18 cellular contexts compared by ENCODE assay signal in the genomic region with DNA sequence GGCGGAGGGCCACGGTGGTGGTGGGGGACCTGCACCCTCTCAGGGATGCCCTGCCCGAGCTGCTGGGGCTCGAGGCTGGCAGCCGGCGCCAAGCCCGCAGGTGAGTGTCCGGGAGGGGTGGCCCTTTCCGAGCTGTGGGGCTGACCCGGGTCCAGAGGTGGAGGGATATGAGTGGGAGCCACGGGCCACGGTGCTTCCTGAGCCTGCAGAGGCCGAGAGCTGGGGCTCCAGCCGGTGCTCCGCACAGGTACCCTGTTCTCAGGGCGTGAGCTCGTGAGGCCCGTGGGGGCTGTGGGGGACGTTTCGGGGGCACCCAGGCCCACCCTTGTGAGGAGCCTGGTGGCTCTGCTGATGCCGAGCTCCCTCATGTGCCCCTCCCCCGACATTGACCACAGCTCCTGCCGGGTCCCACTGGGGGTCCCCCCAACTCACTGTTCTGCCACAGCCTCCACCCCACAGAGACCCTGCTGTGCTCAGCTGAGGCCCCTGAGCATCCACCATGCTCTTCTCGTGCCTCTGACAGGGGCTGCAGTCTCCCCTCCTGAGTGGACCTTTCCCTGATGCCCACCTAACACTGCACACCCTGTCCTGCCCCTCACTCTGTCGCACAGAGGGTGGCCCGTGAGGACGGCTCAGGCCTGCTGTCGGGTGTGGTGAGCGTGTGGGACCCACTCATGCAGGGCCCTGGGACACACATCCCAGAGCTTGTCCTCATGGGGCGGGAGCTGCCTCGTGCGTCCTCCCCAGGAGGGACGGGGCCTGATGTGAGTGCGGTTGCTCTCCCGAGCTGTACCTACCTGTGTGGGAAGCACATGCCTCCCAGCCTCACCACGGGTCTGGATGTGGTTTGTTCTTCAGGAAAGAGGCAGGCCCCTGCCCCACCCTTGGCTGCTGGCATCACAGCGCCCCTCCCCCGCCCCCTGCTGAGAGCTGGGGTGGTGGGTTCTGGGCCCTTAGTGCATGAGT. TPM values are rescaled to one million over a fixed set of nuclear protein-coding genes. Genes with fewer than 3 reads are reported as not detected.
DNase-seq lines count a peak whose midpoint lies in the region; ATAC-seq, FAIRE-seq and TF ChIP-seq lines count a peak whose summit lies in the region.
"Had no signal": no experiment of that assay in that cellular context is flagged by ENCODE, and none has a peak within 500 bp of the region (broad histone marks: within the 10 kb centered on the region; RNA-seq: fewer than 3 reads in every experiment).

No MANE protein-coding gene starts in this region.

- ATAC-seq in HepG2 = no peak; the same call in 1 of the 3 replicates
- peak; percentile 5 for ATAC-seq in gastroesophageal sphincter
- no peak for ATAC-seq in HG02588 (IDR thresholded peaks at IDR 0.05; ENCODE audit: unreplicated experiment)

- H3K79me2 ChIP-seq in HepG2 (ENCODE audit: insufficient read depth, low read length) = peaks cover 11% of the 10 kb centered on the region

- H3K27me3 Mint-ChIP-seq in activated CD4-positive, alpha-beta memory T cell treated with anti-CD3 and anti-CD28 coated beads for 36 hours = no peaks in the 10 kb centered on the region
- H3K27me3 Mint-ChIP-seq: activated naive CD8-positive, alpha-beta T cell treated with anti-CD3 and anti-CD28 coated beads, Interleukin-2, amount 50 U/mL, for 24 hours; CD8-positive, alpha-beta memory T cell had no signal

- no peak overlapping the region for H2AFZ ChIP-seq in HepG2 (ENCODE audit: low read length)

- peaks cover 2 to 19% (median 5%) of the 10 kb centered on the region in 4 donors for H3K4me1 ChIP-seq in liver (ENCODE audit: control insufficient read depth in 4 of 4, insufficient read depth in 4 of 4, low read length in 3 of 4)
- H3K4me1 ChIP-seq in HepG2 (ENCODE audit: insufficient read depth, low read length) = peaks cover 11% of the 10 kb centered on the region
- peaks cover 0 to 98% (median 27%) of the 10 kb centered on the region in 3 donors for H3K4me1 ChIP-seq in gastroesophageal sphincter
- H3K4me1 ChIP-seq in neutrophil (ENCODE audit: control insufficient read depth in 1 of 2, insufficient read depth in 1 of 2, low read depth in 1 of 2, low read length in 1 of 2) = peaks cover 68 to 71% of the 10 kb centered on the region in 2 experiments
- peaks cover 23% of the 10 kb centered on the region for H3K4me1 ChIP-seq in vagina
- H3K4me1 ChIP-seq: SJCRH30 had no signal

- intact Hi-C loops in HepG2 (cut with micrococcal nuclease; ENCODE audit: unreplicated experiment) = no loop called here
- intact Hi-C loops in vagina (cut with DNase I) = no loop called here
- intact Hi-C loops in activated CD4-positive, alpha-beta memory T cell treated with anti-CD3 and anti-CD28 coated beads for 36 hours (cut with micrococcal nuclease) = no loop called here

- H3K9me3 Mint-ChIP-seq in activated CD4-positive, alpha-beta memory T cell treated with anti-CD3 and anti-CD28 coated beads for 36 hours = no peaks in the 10 kb centered on the region
- H3K9me3 Mint-ChIP-seq: activated naive CD8-positive, alpha-beta T cell treated with anti-CD3 and anti-CD28 coated beads, Interleukin-2, amount 50 U/mL, for 24 hours; activated T-helper 1 cell treated with anti-CD3 and anti-CD28 coated beads, Interleukin-12 subunit alpha, Interleukin-12 subunit beta, Interleukin-2, Interleukin-4 antibody, amounts not matched to agents 30 ng/mL and 10 ng/mL and 1 ng/mL, durations not matched to agents 14 hours and 24 hours and 36 hours; CD8-positive, alpha-beta memory T cell had no signal

- no TSS peak for BruUV-seq in HepG2 (replicated peaks; lab: Mats Ljungman, UMichigan)

- no peak for FAIRE-seq in HepG2 (lab: Jason Lieb, UNC)
- FAIRE-seq: A204.1, H1 had no signal

- H3K4me2 ChIP-seq in HepG2 (ENCODE audit: low read depth, low read length) = no peak overlapping the region

- TF ChIP-seq CTCF in liver (IDR thresholded peaks at IDR 0.05; ENCODE audit: low read depth, low read length, missing input control) (no peak), HepG2 (CRISPR knock-in tag; IDR thresholded peaks at IDR 0.05) (no peak), gastroesophageal sphincter (IDR thresholded peaks at IDR 0.05) (no peak), neutrophil (IDR thresholded peaks at IDR 0.05) (peak; percentile 29), vagina (IDR thresholded peaks at IDR 0.05) (no peak)

- in situ Hi-C loops in HepG2 (cut with HindIII; ENCODE audit: extremely low pct_ligation_motif_present, low pct_unique_long_range_greater_than_20kb) = no loop called here

- peaks cover 14% of the 10 kb centered on the region for H3K36me3 Mint-ChIP-seq in activated CD4-positive, alpha-beta memory T cell treated with anti-CD3 and anti-CD28 coated beads for 36 hours

- DNase-seq in HepG2 (ENCODE audit: low spot score) = no peak
- no peak for DNase-seq in vagina (ENCODE audit: extremely low spot score in 2 of 2)
- no peak for DNase-seq in medulla oblongata (ENCODE audit: extremely low spot score)
- DNase-seq in activated CD4-positive, alpha-beta memory T cell treated with anti-CD3 and anti-CD28 coated beads for 36 hours = no peak
- DNase-seq: CD8-positive, alpha-beta memory T cell; kidney glomerular epithelial cell; NCI-H1436 treated with DMSO at 0.1 percent for 48 hours; SJCRH30; T1000 had no signal

- TF ChIP-seq RAD21 in liver (IDR thresholded peaks at IDR 0.05) = no peak
- TF ChIP-seq RAD21 in HepG2 (CRISPR knock-in tag; IDR thresholded peaks at IDR 0.05) = no peak

- H3K9me3 ChIP-seq in liver (ENCODE audit: control insufficient read depth in 4 of 4, low read length in 3 of 4) = no peaks in the 10 kb centered on the region
- H3K9me3 ChIP-seq in HepG2 (ENCODE audit: low read length) = no peaks in the 10 kb centered on the region
- H3K9me3 ChIP-seq in gastroesophageal sphincter = no peaks in the 10 kb centered on the region
- no peaks in the 10 kb centered on the region for H3K9me3 ChIP-seq in neutrophil
- no peaks in the 10 kb centered on the region for H3K9me3 ChIP-seq in vagina
- H3K9me3 ChIP-seq: SJCRH30, suprapubic skin had no signal

- CTCF ChIA-PET in HepG2 (lab: Yijun Ruan, JAX; ENCODE audit: low intra/inter-chr PET ratio, low total read pairs) = no interaction called here
- CTCF ChIA-PET in activated CD4-positive, alpha-beta memory T cell treated with anti-CD3 and anti-CD28 coated beads for 36 hours (lab: Charles Lee) = interaction anchor here (0.6 to 8.5 kb wide), 4 partner anchors 18 to 464 kb away, joined by 3 to 63 read pairs (median 4); no protein-coding TSS in a partner anchor

- H3K27ac Mint-ChIP-seq in activated CD4-positive, alpha-beta memory T cell treated with anti-CD3 and anti-CD28 coated beads for 36 hours = no peak overlapping the region
- H3K27ac Mint-ChIP-seq: activated naive CD8-positive, alpha-beta T cell treated with anti-CD3 and anti-CD28 coated beads, Interleukin-2, amount 50 U/mL, for 24 hours; activated T-helper 1 cell treated with anti-CD3 and anti-CD28 coated beads, Interleukin-12 subunit alpha, Interleukin-12 subunit beta, Interleukin-2, Interleukin-4 antibody, amounts not matched to agents 30 ng/mL and 10 ng/mL and 1 ng/mL, durations not matched to agents 14 hours and 24 hours and 36 hours; CD8-positive, alpha-beta memory T cell had no signal

- TF ChIP-seq POLR2A in HepG2 (IDR thresholded peaks at IDR 0.05; ENCODE audit: insufficient read depth in 1 of 2, low read depth in 2 of 2, low read length in 2 of 2) (no peak), gastroesophageal sphincter (IDR thresholded peaks at IDR 0.05) (no peak), vagina (IDR thresholded peaks at IDR 0.05) (no peak)

- H3K4me1 Mint-ChIP-seq in activated CD4-positive, alpha-beta memory T cell treated with anti-CD3 and anti-CD28 coated beads for 36 hours (ENCODE audit: low read depth) = peaks cover 28% of the 10 kb centered on the region

- H3K4me3 ChIP-seq in liver (ENCODE audit: low read depth in 1 of 3, low read length in 3 of 3) (no peak overlapping the region), HepG2 (replicated peaks in 1 of 3; ENCODE audit: insufficient read depth in 1 of 3, low read depth in 2 of 3, low read length in 3 of 3) (no peak overlapping the region), gastroesophageal sphincter (peak overlapping the region; percentile 16 to 50), neutrophil (ENCODE audit: low read depth in 1 of 2, low read length in 1 of 2) (peak overlapping the region; percentile 26 to 43), vagina (peak overlapping the region; percentile 5 to 27)
- H3K4me3 ChIP-seq: SJCRH30, suprapubic skin had no signal

- H3K27me3 ChIP-seq in liver (ENCODE audit: control insufficient read depth in 4 of 4, insufficient read depth in 4 of 4, low read length in 3 of 4) = no peaks in the 10 kb centered on the region
- no peaks in the 10 kb centered on the region for H3K27me3 ChIP-seq in HepG2 (ENCODE audit: control insufficient read depth in 1 of 2, insufficient read depth in 2 of 2, low read length in 2 of 2)
- H3K27me3 ChIP-seq in gastroesophageal sphincter = no peaks in the 10 kb centered on the region
- H3K27me3 ChIP-seq in neutrophil = no peaks in the 10 kb centered on the region
- H3K27me3 ChIP-seq in vagina = no peaks in the 10 kb centered on the region
- H3K27me3 ChIP-seq: SJCRH30, suprapubic skin had no signal

- H3K27ac ChIP-seq in liver (ENCODE audit: low read depth in 1 of 2, low read length in 2 of 2) = peak overlapping the region; percentile 63 to 80
- no peak overlapping the region for H3K27ac ChIP-seq in HepG2 (ENCODE audit: extremely low read length, insufficient read depth, low read length)
- H3K27ac ChIP-seq in gastroesophageal sphincter = peak overlapping the region; percentile 25 to 90 (median 70)
- peak overlapping the region; percentile 99 for H3K27ac ChIP-seq in neutrophil
- peak overlapping the region; percentile 30 for H3K27ac ChIP-seq in vagina
- H3K27ac ChIP-seq: SJCRH30 had no signal

- TF ChIP-seq EP300 in HepG2 (IDR thresholded peaks at IDR 0.05; ENCODE audit: low read depth in 2 of 2, low read length in 2 of 2) (no peak), HepG2 (CRISPR knock-in tag; IDR thresholded peaks at IDR 0.05; ENCODE audit: borderline replicate concordance) (no peak), gastroesophageal sphincter (IDR thresholded peaks at IDR 0.05) (no peak)

- POLR2A ChIA-PET in HepG2 (lab: Yijun Ruan, JAX) = no interaction called here
- POLR2A ChIA-PET in activated CD4-positive, alpha-beta memory T cell treated with anti-CD3 and anti-CD28 coated beads for 36 hours (lab: Charles Lee) = no interaction called here

- peaks cover 0 to 6% (median 2%) of the 10 kb centered on the region in 4 donors for H3K36me3 ChIP-seq in liver (ENCODE audit: control insufficient read depth in 4 of 4, insufficient read depth in 3 of 4, low read depth in 1 of 4, low read length in 3 of 4)
- H3K36me3 ChIP-seq in HepG2 (replicated peaks in 1 of 2; ENCODE audit: control insufficient read depth in 1 of 2, insufficient read depth in 2 of 2, low read length in 2 of 2) = peaks cover 18 to 54% of the 10 kb centered on the region in 2 experiments
- H3K36me3 ChIP-seq in gastroesophageal sphincter = peaks cover 0 to 23% of the 10 kb centered on the region in 2 donors
- no peaks in the 10 kb centered on the region for H3K36me3 ChIP-seq in neutrophil
- peaks cover 0 to 8% of the 10 kb centered on the region in 2 donors for H3K36me3 ChIP-seq in vagina

- WGBS in liver = 92% methylated on average over 38 of the region's 38 CpGs
- WGBS in HepG2 (ENCODE audit: low lambda C conversion rate) = 89% methylated on average over 9 of the region's 38 CpGs
- 80% methylated on average over 3 of the region's 38 CpGs; no CpG with 5 or more reads in 1 of the 2 donors for WGBS in gastroesophageal sphincter (ENCODE audit: low coverage in 1 of 2), 2 donors

- no peaks in the 10 kb centered on the region for H4K20me1 ChIP-seq in HepG2 (ENCODE audit: insufficient read depth, low read length)

- no peak overlapping the region for H3K4me3 Mint-ChIP-seq in activated CD4-positive, alpha-beta memory T cell treated with anti-CD3 and anti-CD28 coated beads for 36 hours
- H3K4me3 Mint-ChIP-seq: activated T-helper 1 cell treated with anti-CD3 and anti-CD28 coated beads, Interleukin-12 subunit alpha, Interleukin-12 subunit beta, Interleukin-2, Interleukin-4 antibody, amounts not matched to agents 30 ng/mL and 10 ng/mL and 1 ng/mL, durations not matched to agents 14 hours and 24 hours and 36 hours had no signal

- H3K9ac ChIP-seq in liver (ENCODE audit: low read depth in 1 of 2, low read length in 2 of 2) (no peak overlapping the region), HepG2 (ENCODE audit: insufficient read depth, low read depth, low read length) (no peak overlapping the region)

RNA-seq across cellular contexts. Expression of gene SLX9, which starts 27.5 kb away (rescaled TPM):
- 1 to 10 TPM; 7.5 to 7.7 TPM for total RNA-seq in liver
- 10 to 100 TPM; 16.6 to 20.3 TPM for polyA plus RNA-seq in liver
- 47.1 and 51.5 TPM in 2 replicates for total RNA-seq in HepG2 (2016; rRNA removed; fragmentation: Illumina TruSeq; extraction: Trizol)
- 43.4 and 50.9 TPM in 2 replicates for total RNA-seq in HepG2 (2016; cell fraction: cytosol; rRNA removed; fragmentation: Illumina TruSeq; extraction: Trizol; ENCODE audit: low read depth)
- total RNA-seq in HepG2 (2016; cell fraction: insoluble cytoplasmic fraction; rRNA removed; fragmentation: Illumina TruSeq; extraction: Trizol) = 51.9 and 55.4 TPM in 2 replicates
- 31.2 and 37.8 TPM in 2 replicates for total RNA-seq in HepG2 (2016; cell fraction: membrane; rRNA removed; fragmentation: Illumina TruSeq; extraction: Trizol)
- total RNA-seq in HepG2 (2016; cell fraction: nucleus; rRNA removed; fragmentation: Illumina TruSeq; extraction: Trizol) = 17.3 and 20.5 TPM in 2 replicates
- polyA plus RNA-seq in HepG2 (2011; rRNA removed) = 21.0 and 22.6 TPM in 2 replicates
- polyA plus RNA-seq in HepG2 (2011; cell fraction: cytosol; rRNA removed) = 32.4 and 47.0 TPM in 2 replicates
- polyA plus RNA-seq in HepG2 (2011; cell fraction: nucleus; rRNA removed) = 22.9 and 26.2 TPM in 2 replicates
- polyA plus RNA-seq in HepG2 (2012) = 22.9 TPM in 2 replicates
- polyA plus RNA-seq in HepG2 (2016; cell fraction: cytosol; fragmentation: Illumina TruSeq; extraction: Trizol; ENCODE audit: low read depth) = 43.3 and 45.1 TPM in 2 replicates
- 53.9 and 57.5 TPM in 2 replicates for polyA plus RNA-seq in HepG2 (2016; cell fraction: insoluble cytoplasmic fraction; fragmentation: Illumina TruSeq; extraction: Trizol; ENCODE audit: low read depth)
- 27.6 and 29.8 TPM in 2 replicates for polyA plus RNA-seq in HepG2 (2016; cell fraction: membrane; fragmentation: Illumina TruSeq; extraction: Trizol; ENCODE audit: low read depth)
- 35.4 and 41.4 TPM in 2 replicates for polyA plus RNA-seq in HepG2 (2016; cell fraction: nucleus; fragmentation: Illumina TruSeq; extraction: Trizol; ENCODE audit: insufficient read depth, low read depth)
- 14.1 and 17.2 TPM in 2 replicates for polyA minus RNA-seq in HepG2 (2011; rRNA and poly(A)+ RNA removed; ENCODE audit: low replicate concordance)
- 15.8 and 22.1 TPM in 2 replicates for polyA minus RNA-seq in HepG2 (2011; cell fraction: cytosol; rRNA and poly(A)+ RNA removed)
- polyA minus RNA-seq in HepG2 (2011; cell fraction: nucleus; rRNA and poly(A)+ RNA removed) = 5.8 and 8.6 TPM in 2 replicates
- total RNA-seq in gastroesophageal sphincter = 10 to 100 TPM; 15.7 to 53.9 (median 36.4) TPM
- 8.3 TPM for total RNA-seq in vagina
- total RNA-seq in activated CD4-positive, alpha-beta memory T cell treated with anti-CD3 and anti-CD28 coated beads for 36 hours = 10 to 100 TPM; 60.7 to 64.6 TPM

RNA-seq across cellular contexts. Expression of gene ITGB2, which starts 46.7 kb away (rescaled TPM):
- 10 to 100 TPM; 33.8 to 50.6 TPM for total RNA-seq in liver
- 10 to 100 TPM in 1 of 2 donors, 1 to 10 TPM in 1; 9.6 to 23.6 TPM for polyA plus RNA-seq in liver
- 1.6 and 4.2 TPM in 2 replicates for total RNA-seq in HepG2 (2016; rRNA removed; fragmentation: Illumina TruSeq; extraction: Trizol)
- 0.71 and 0.91 TPM in 2 replicates for total RNA-seq in HepG2 (2016; cell fraction: cytosol; rRNA removed; fragmentation: Illumina TruSeq; extraction: Trizol; ENCODE audit: low read depth)
- total RNA-seq in HepG2 (2016; cell fraction: insoluble cytoplasmic fraction; rRNA removed; fragmentation: Illumina TruSeq; extraction: Trizol) = 2.3 and 3.5 TPM in 2 replicates
- total RNA-seq in HepG2 (2016; cell fraction: membrane; rRNA removed; fragmentation: Illumina TruSeq; extraction: Trizol) = 1.2 and 1.9 TPM in 2 replicates
- total RNA-seq in HepG2 (2016; cell fraction: nucleus; rRNA removed; fragmentation: Illumina TruSeq; extraction: Trizol) = 6.5 and 6.6 TPM in 2 replicates
- 18.0 and 26.4 TPM in 2 replicates for polyA plus RNA-seq in HepG2 (2011; rRNA removed)
- polyA plus RNA-seq in HepG2 (2011; cell fraction: cytosol; rRNA removed) = 22.3 and 25.2 TPM in 2 replicates
- polyA plus RNA-seq in HepG2 (2011; cell fraction: nucleus; rRNA removed) = 63.6 and 64.3 TPM in 2 replicates
- polyA plus RNA-seq in HepG2 (2012) = 28.1 and 37.9 TPM in 2 replicates
- 0.53 and 1.0 TPM in 2 replicates for polyA plus RNA-seq in HepG2 (2016; cell fraction: cytosol; fragmentation: Illumina TruSeq; extraction: Trizol; ENCODE audit: low read depth)
- 2.2 and 2.5 TPM in 2 replicates for polyA plus RNA-seq in HepG2 (2016; cell fraction: insoluble cytoplasmic fraction; fragmentation: Illumina TruSeq; extraction: Trizol; ENCODE audit: low read depth)
- polyA plus RNA-seq in HepG2 (2016; cell fraction: membrane; fragmentation: Illumina TruSeq; extraction: Trizol; ENCODE audit: low read depth) = 1.3 and 1.5 TPM in 2 replicates
- 5.9 and 7.0 TPM in 2 replicates for polyA plus RNA-seq in HepG2 (2016; cell fraction: nucleus; fragmentation: Illumina TruSeq; extraction: Trizol; ENCODE audit: insufficient read depth, low read depth)
- polyA minus RNA-seq in HepG2 (2011; rRNA and poly(A)+ RNA removed; ENCODE audit: low replicate concordance) = 1.4 and 26.8 TPM in 2 replicates
- 11.9 and 12.6 TPM in 2 replicates for polyA minus RNA-seq in HepG2 (2011; cell fraction: cytosol; rRNA and poly(A)+ RNA removed)
- polyA minus RNA-seq in HepG2 (2011; cell fraction: nucleus; rRNA and poly(A)+ RNA removed) = 10.0 and 14.7 TPM in 2 replicates
- total RNA-seq in gastroesophageal sphincter = 100 to 1,000 TPM in 1 of 4 donors, 10 to 100 TPM in 3; 10.4 to 112 (median 41.4) TPM
- 35.1 TPM for total RNA-seq in vagina
- 100 to 1,000 TPM; 242 to 247 TPM for total RNA-seq in activated CD4-positive, alpha-beta memory T cell treated with anti-CD3 and anti-CD28 coated beads for 36 hours

Comparison
In these comparisons a context has a peak if more than half of its experiments do, and no peak if none do; other contexts are left out.
1. H3K4me3 ChIP-seq: peak in gastroesophageal sphincter (2 of 2), neutrophil (2 of 2) and vagina (2 of 2); none in liver (0 of 3) and HepG2 (0 of 3).